8 cellular contexts compared by ENCODE assay signal in genomic region chr14:23056956-23057756, GRCh38. TPM values are rescaled to one million over a fixed set of nuclear protein-coding genes. Genes with fewer than 3 reads are reported as not detected.
DNase-seq lines count a peak whose midpoint lies in the region; TF ChIP-seq lines count a peak whose summit lies in the region.

CDH24 (minus strand) TSS chr14:23057520; CDS start chr14:23055733, 1,787 bp downstream.

- POLR2A ChIA-PET in HEK293 (lab: Yijun Ruan, JAX) = interaction anchor here (0.7 to 2.9 kb wide), 22 partner anchors 9 to 137 kb away, joined by 3 to 33 read pairs (median 8); partner anchors contain the start of genes ACIN1, AJUBA, C14orf119 and HAUS4

- H3K9me3 ChIP-seq in HEK293 (ENCODE audit: control insufficient read depth, insufficient read depth, low read depth, low read length) = no peaks in the 10 kb centered on the region
- no peaks in the 10 kb centered on the region for H3K9me3 ChIP-seq in skeletal muscle tissue (ENCODE audit: control insufficient read depth in 3 of 3, low read length in 3 of 3)

- H3K9ac ChIP-seq in skeletal muscle tissue (ENCODE audit: low read depth in 1 of 3, low read length in 3 of 3) = peak within 1 kb of the TSS; percentile 33 to 71 (median 56)

- CTCF ChIA-PET in Calu3 (lab: Charles Lee) (interaction anchor here (1.0 to 3.3 kb wide), 11 partner anchors 12 to 101 kb away, joined by 3 to 46 read pairs (median 6); partner anchors contain the start of gene AJUBA), HEK293 (lab: Yijun Ruan, JAX) (interaction anchor here (0.5 to 16.2 kb wide), 31 partner anchors 8 to 734 kb away, joined by 3 to 469 read pairs (median 5); partner anchors contain the start of genes AJUBA, CIROP and HAUS4)

- H3K36me3 ChIP-seq in HEK293 (ENCODE audit: control insufficient read depth in 2 of 2, insufficient read depth in 1 of 2, low read length in 2 of 2) = peaks cover 26 to 64% of the 10 kb centered on the region in 2 experiments
- H3K36me3 ChIP-seq in skeletal muscle tissue (ENCODE audit: control insufficient read depth in 3 of 3, insufficient read depth in 3 of 3, low read length in 3 of 3) = peaks cover 26 to 27% (median 27%) of the 10 kb centered on the region in 3 donors

- H3K27ac ChIP-seq in HEK293 (ENCODE audit: extremely low read depth, low read depth, low read length) (peak within 1 kb of the TSS; percentile 73), skeletal muscle tissue (ENCODE audit: low read depth, low read length) (no peak within 1 kb of the TSS)

- TF ChIP-seq CTCF in Calu3 (IDR thresholded peaks at IDR 0.05; ENCODE audit: unreplicated experiment) (no peak), HEK293 (tag by site-specific recombination; IDR thresholded peaks at IDR 0.05) (no peak), astrocyte of the cerebellum (IDR thresholded peaks at IDR 0.05; ENCODE audit: low read depth, low read length, missing control alignments) (no peak)

- in situ Hi-C loops in astrocyte of the cerebellum (cut with HindIII; ENCODE audit: low sequenced_read_pairs) = no loop called here

- peak; percentile 70 for DNase-seq in Calu3
- DNase-seq in RPMI8226 = peak; percentile 83
- DNase-seq in astrocyte of the cerebellum (ENCODE audit: low read depth) = peak; percentile 36
- DNase-seq in T1000 (lab: John Stamatoyannopoulos, UW) = no peak
- no peak for DNase-seq in dedifferentiated amniotic fluid mesenchymal stem cell (ENCODE audit: extremely low spot score)

- H3K27me3 ChIP-seq in skeletal muscle tissue (ENCODE audit: control insufficient read depth in 3 of 3, insufficient read depth in 3 of 3, low read length in 3 of 3) = no peaks in the 10 kb centered on the region

- intact Hi-C loops in Calu3 (cut with micrococcal nuclease; ENCODE audit: unreplicated experiment) = loop anchor here (2.0 kb wide), 1 partner anchor 70 kb away; no protein-coding TSS in a partner anchor

- H3K27ac Mint-ChIP-seq in Calu3 (ENCODE audit: unreplicated experiment) = peak within 1 kb of the TSS; percentile 81

- H3K4me1 Mint-ChIP-seq in Calu3 (ENCODE audit: low read depth, unreplicated experiment) = peaks cover 26% of the 10 kb centered on the region

- no TSS peak for BruUV-seq in Calu3 (replicated peaks; lab: Mats Ljungman, UMichigan)

- H3K4me1 ChIP-seq in HEK293 (ENCODE audit: control insufficient read depth, insufficient read depth, low read length) (peaks cover 4% of the 10 kb centered on the region; the same call in 1 of the 2 replicates), skeletal muscle tissue (ENCODE audit: control insufficient read depth in 3 of 3, insufficient read depth in 3 of 3, low read length in 3 of 3) (peaks cover 12 to 23% (median 15%) of the 10 kb centered on the region in 3 donors)

- no peaks in the 10 kb centered on the region for H3K27me3 Mint-ChIP-seq in Calu3 (ENCODE audit: unreplicated experiment)

- no peaks in the 10 kb centered on the region for H3K9me3 Mint-ChIP-seq in Calu3 (ENCODE audit: low read depth, unreplicated experiment)

- H3K36me3 Mint-ChIP-seq in Calu3 (ENCODE audit: insufficient read depth, unreplicated experiment) = peaks cover 45% of the 10 kb centered on the region

- H3K4me3 Mint-ChIP-seq in Calu3 (ENCODE audit: low read depth, unreplicated experiment) = peak within 1 kb of the TSS; percentile 69

- H3K4me3 ChIP-seq in HEK293 (ENCODE audit: low read depth, low read length) = peak within 1 kb of the TSS; percentile 65
- H3K4me3 ChIP-seq in astrocyte of the cerebellum (ENCODE audit: low read depth, low read length) = peak within 1 kb of the TSS; percentile 54
- H3K4me3 ChIP-seq in iPS-11a (ENCODE audit: low read depth, low read length) = peak within 1 kb of the TSS; percentile 33
- peak within 1 kb of the TSS; percentile 66 to 70 (median 67) for H3K4me3 ChIP-seq in skeletal muscle tissue (ENCODE audit: low read length in 3 of 3)

TF ChIP-seq in HEK293, 187 proteins besides CTCF, POLR2A, EP300 and RAD21 (continues in another document):
- TF ChIP-seq ZNF785 (tag by site-specific recombination; IDR thresholded peaks at IDR 0.05) (0 out of 2 replicates have a peak, but pooled peaks have one; percentile 59), PRDM1 (tag by site-specific recombination; IDR thresholded peaks at IDR 0.05) (peak; percentile 100), ZNF521 (tag by site-specific recombination; IDR thresholded peaks at IDR 0.05) (no peak), ZNF248 (tag by site-specific recombination; IDR thresholded peaks at IDR 0.05) (no peak), GLI4 (tag by site-specific recombination; IDR thresholded peaks at IDR 0.05) (0 out of 2 replicates have a peak, but pooled peaks have one; percentile 60), ZFP41 (tag by site-specific recombination; IDR thresholded peaks at IDR 0.05; ENCODE audit: borderline replicate concordance) (no peak), ZNF843 (tag by site-specific recombination; IDR thresholded peaks at IDR 0.05) (no peak), ZNF510 (tag by site-specific recombination; IDR thresholded peaks at IDR 0.05; ENCODE audit: insufficient replicate concordance) (no peak), ZNF792 (tag by site-specific recombination; IDR thresholded peaks at IDR 0.05) (no peak), ZNF394 (tag by site-specific recombination; IDR thresholded peaks at IDR 0.05; ENCODE audit: borderline replicate concordance) (no peak), KLF8 (tag by site-specific recombination; IDR thresholded peaks at IDR 0.05) (no peak; the same call in 1 of the 2 replicates), PATZ1 (tag by site-specific recombination; IDR thresholded peaks at IDR 0.05) (peak; percentile 64), KLF9 (tag by site-specific recombination; IDR thresholded peaks at IDR 0.05; ENCODE audit: low read depth) (no peak; the same call in 1 of the 2 replicates), ZXDB (tag by site-specific recombination; IDR thresholded peaks at IDR 0.05) (peak; percentile 48; the same call in 1 of the 2 replicates), ZBTB10 (tag by site-specific recombination; IDR thresholded peaks at IDR 0.05) (0 out of 2 replicates have a peak, but pooled peaks have one; percentile 46), ZNF114 (tag by site-specific recombination; IDR thresholded peaks at IDR 0.05) (no peak), ZNF549 (tag by site-specific recombination; IDR thresholded peaks at IDR 0.05) (no peak), ZNF23 (tag by site-specific recombination; IDR thresholded peaks at IDR 0.05; ENCODE audit: borderline replicate concordance) (no peak), ZNF26 (tag by site-specific recombination; IDR thresholded peaks at IDR 0.05) (no peak), SETDB1 (IDR thresholded peaks at IDR 0.05; ENCODE audit: insufficient read length, low read length) (no peak), ZNF19 (tag by site-specific recombination; IDR thresholded peaks at IDR 0.05; ENCODE audit: low read depth) (no peak), ZBTB8A (tag by site-specific recombination; IDR thresholded peaks at IDR 0.05) (peak; percentile 23; the same call in 1 of the 2 replicates), YY1 (tag by site-specific recombination; IDR thresholded peaks at IDR 0.05) (no peak)

RNA-seq across cellular contexts. Expression of gene CDH24, which starts in this region (rescaled TPM):
- total RNA-seq in Calu3 (2022) = 5.0 and 5.7 TPM in 2 replicates
- total RNA-seq in skeletal muscle tissue = 1.6 TPM

Comparison
In these comparisons a context has a peak if more than half of its experiments do, and no peak if none do; other contexts are left out.
1. DNase-seq: peak in Calu3 (single experiment), RPMI8226 (single experiment) and astrocyte of the cerebellum (single experiment); none in T1000 (single experiment) and dedifferentiated amniotic fluid mesenchymal stem cell (single experiment).
2. Peak in every context shown above with its lines, with median percentiles within 50 percentile points of each other: H3K4me3 ChIP-seq.